In the genomic region with DNA sequence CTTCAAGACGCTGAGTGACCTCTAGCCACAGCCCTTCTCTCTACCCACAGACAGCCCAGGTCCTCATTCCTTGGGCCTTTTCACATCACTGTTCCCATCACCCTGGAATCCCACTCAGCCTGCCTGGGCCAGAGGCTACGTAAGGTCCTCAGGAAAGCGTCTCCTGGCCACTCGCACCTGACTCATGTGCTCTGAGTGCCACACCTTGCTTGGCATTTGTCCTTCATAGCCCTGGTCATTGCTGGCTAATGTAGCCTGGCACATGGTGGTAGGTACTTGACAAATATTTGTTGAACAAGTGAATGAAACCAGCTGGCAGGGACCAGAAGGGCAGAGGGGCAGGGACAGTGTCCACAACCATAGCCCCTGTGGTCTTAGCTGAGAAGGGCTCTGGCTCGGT, we compare ENCODE assay signal across 8 cellular contexts. TPM values are rescaled to one million over a fixed set of nuclear protein-coding genes. Genes with fewer than 3 reads are reported as not detected.
DNase-seq lines count a peak whose midpoint lies in the region; ATAC-seq, FAIRE-seq and TF ChIP-seq lines count a peak whose summit lies in the region.

No MANE protein-coding gene starts in this region.

- peak; percentile 9 for FAIRE-seq in keratinocyte (lab: Jason Lieb, UNC)

- no peaks in the 10 kb centered on the region for H3K9me3 Mint-ChIP-seq in activated naive CD4-positive, alpha-beta T cell treated with anti-CD3 and anti-CD28 coated beads for 36 hours

- ATAC-seq in HG02870 (IDR thresholded peaks at IDR 0.05; ENCODE audit: unreplicated experiment) (no peak), HG03439 (IDR thresholded peaks at IDR 0.05; ENCODE audit: unreplicated experiment) (no peak)

- POLR2A ChIA-PET in RWPE1 (lab: Yijun Ruan, JAX; ENCODE audit: low non-redundant PET), result no interaction called here

- H3K4me3 ChIP-seq in keratinocyte (ENCODE audit: control insufficient read depth in 2 of 3, extremely low read depth in 1 of 3, insufficient read depth in 2 of 3, low read depth in 1 of 3, low read length in 3 of 3) (peak overlapping the region in 2 of 3 experiments; percentile 1 to 39), stomach (no peak overlapping the region)

- peak overlapping the region; percentile 81 for H3K4me2 ChIP-seq in keratinocyte (ENCODE audit: control insufficient read depth, extremely low read depth, insufficient read depth, low read depth, low read length)

- H3K4me1 Mint-ChIP-seq in activated naive CD4-positive, alpha-beta T cell treated with anti-CD3 and anti-CD28 coated beads for 36 hours (ENCODE audit: low read depth), result peaks cover 10% of the 10 kb centered on the region

- H4K20me1 ChIP-seq in keratinocyte (ENCODE audit: control insufficient read depth, extremely low read depth, insufficient read depth, low read length), result no peaks in the 10 kb centered on the region

- H3K4me3 Mint-ChIP-seq in activated naive CD4-positive, alpha-beta T cell treated with anti-CD3 and anti-CD28 coated beads for 36 hours, result no peak overlapping the region

- dilution Hi-C loops in keratinocyte (cut with MboI; ENCODE audit: extremely low pct_ligation_motif_present, low sequenced_read_pairs), result no loop called here

- DNase-seq in activated naive CD4-positive, alpha-beta T cell treated with anti-CD3 and anti-CD28 coated beads for 36 hours, result no peak
- no peak for DNase-seq in activated naive CD4-positive, alpha-beta T cell (lab: John Stamatoyannopoulos, UW)
- DNase-seq in RWPE1 (ENCODE audit: low spot score) (no peak), keratinocyte (ENCODE audit: low read depth, low spot score) (peak; percentile 81), stomach (peak; percentile 89), MV-4-11 (lab: John Stamatoyannopoulos, UW) (no peak)

- H3K9me1 ChIP-seq in keratinocyte (ENCODE audit: control insufficient read depth, extremely low read depth, insufficient read depth, low read length), result peaks cover 4% of the 10 kb centered on the region

- peak overlapping the region; percentile 7 for H3K27ac Mint-ChIP-seq in activated naive CD4-positive, alpha-beta T cell treated with anti-CD3 and anti-CD28 coated beads for 36 hours

- TF ChIP-seq POLR2A in stomach (IDR thresholded peaks at IDR 0.05), result no peak

- CTCF ChIA-PET in activated naive CD4-positive, alpha-beta T cell treated with anti-CD3 and anti-CD28 coated beads for 36 hours (lab: Charles Lee), result no interaction called here
- CTCF ChIA-PET in RWPE1 (lab: Yijun Ruan, JAX), result interaction anchor here (0.6 to 0.8 kb wide), 2 partner anchors 60 to 368 kb away, joined by 3 read pairs; no protein-coding TSS in a partner anchor

- peaks cover 1% of the 10 kb centered on the region for H3K36me3 Mint-ChIP-seq in activated naive CD4-positive, alpha-beta T cell treated with anti-CD3 and anti-CD28 coated beads for 36 hours (ENCODE audit: low read depth)

- no peak for TF ChIP-seq CTCF in RWPE1 (conservative IDR thresholded peaks at IDR 0.05; ENCODE audit: low read depth)
- no peak for TF ChIP-seq CTCF in keratinocyte (optimal IDR thresholded peaks at IDR 0.05 in 1 of 3, IDR thresholded peaks at IDR 0.05 in 1 of 3, conservative IDR thresholded peaks at IDR 0.05 in 1 of 3; ENCODE audit: extremely low read depth in 1 of 3, insufficient read depth in 2 of 3, low read length in 3 of 3)
- TF ChIP-seq CTCF in stomach (IDR thresholded peaks at IDR 0.05), result no peak

- H3K4me1 ChIP-seq in keratinocyte (ENCODE audit: control insufficient read depth, extremely low read depth, insufficient read depth, low read length), result peaks cover 45% of the 10 kb centered on the region
- H3K4me1 ChIP-seq in stomach, result peaks cover 25 to 54% (median 49%) of the 10 kb centered on the region in 4 donors

- intact Hi-C loops in activated naive CD4-positive, alpha-beta T cell treated with anti-CD3 and anti-CD28 coated beads for 36 hours (cut with micrococcal nuclease), result no loop called here
- intact Hi-C loops in stomach (cut with DNase I; ENCODE audit: low total_unique reads), result no loop called here

- 34 to 77% (median 54%) methylated on average over 5 of the region's 5 CpGs for WGBS in stomach, 5 donors

- H3K36me3 ChIP-seq in keratinocyte (ENCODE audit: control insufficient read depth in 2 of 2, extremely low read depth in 1 of 2, insufficient read depth in 2 of 2, low read length in 2 of 2) (peaks cover 14 to 15% of the 10 kb centered on the region in 2 experiments), stomach (peaks cover 0 to 2% (median 0%) of the 10 kb centered on the region in 4 donors)

- H2AFZ ChIP-seq in keratinocyte (ENCODE audit: control insufficient read depth, low read length), result no peak overlapping the region

- H3K9ac ChIP-seq in keratinocyte (ENCODE audit: control insufficient read depth, extremely low read depth, insufficient read depth, low read length), result peak overlapping the region; percentile 85

- H3K27me3 Mint-ChIP-seq in activated naive CD4-positive, alpha-beta T cell treated with anti-CD3 and anti-CD28 coated beads for 36 hours (ENCODE audit: low read depth), result no peaks in the 10 kb centered on the region

- no peaks in the 10 kb centered on the region for H3K27me3 ChIP-seq in keratinocyte (ENCODE audit: control insufficient read depth, extremely low read depth, insufficient read depth, low read length)
- H3K27me3 ChIP-seq in stomach, result no peaks in the 10 kb centered on the region

- H3K27ac ChIP-seq in RWPE1 (peak overlapping the region; percentile 80), keratinocyte (ENCODE audit: control insufficient read depth, insufficient read depth, low read length) (peak overlapping the region; percentile 99), stomach (peak overlapping the region; percentile 75 to 84 (median 80))

- H3K79me2 ChIP-seq in keratinocyte (ENCODE audit: control insufficient read depth, insufficient read depth, low read length), result peaks cover 73% of the 10 kb centered on the region

- H3K9me3 ChIP-seq in keratinocyte (ENCODE audit: control insufficient read depth, low read depth, low read length) (no peaks in the 10 kb centered on the region), stomach (no peaks in the 10 kb centered on the region)

- TF ChIP-seq EP300 in stomach (IDR thresholded peaks at IDR 0.05), result no peak

RNA-seq across cellular contexts. Expression of a gene that starts 50.6 kb away (rescaled TPM):
- total RNA-seq in activated naive CD4-positive, alpha-beta T cell treated with anti-CD3 and anti-CD28 coated beads for 36 hours, result 10 to 100 TPM; 16.3 TPM
- 4.2 to 6.4 TPM (median 5.8 TPM) in 3 replicates for polyA plus RNA-seq in keratinocyte
- 3.4 TPM for polyA plus RNA-seq in keratinocyte (2011; ENCODE audit: low read depth)
- 2.8 and 2.9 TPM in 2 replicates for polyA plus RNA-seq in keratinocyte (2011; cell fraction: cytosol; rRNA removed)
- 3.0 and 3.4 TPM in 2 replicates for polyA plus RNA-seq in keratinocyte (2011; cell fraction: nucleus; rRNA removed)
- 3.6 and 12.0 TPM in 2 replicates for polyA plus RNA-seq in keratinocyte (2012; ENCODE audit: low replicate concordance)
- polyA minus RNA-seq in keratinocyte, result 3.6 to 6.3 TPM (median 4.8 TPM) in 3 replicates
- polyA minus RNA-seq in keratinocyte (2011; cell fraction: cytosol; rRNA and poly(A)+ RNA removed), result 3.3 TPM
- polyA minus RNA-seq in keratinocyte (2011; cell fraction: nucleus; rRNA and poly(A)+ RNA removed), result 1.3 and 2.1 TPM in 2 replicates
- 1 to 10 TPM; 1.3 to 8.3 (median 3.5) TPM for total RNA-seq in stomach
- polyA plus RNA-seq in stomach, result 1 to 10 TPM; 3.1 to 4.9 (median 3.2) TPM

RNA-seq across cellular contexts. Expression of a gene that starts 59.2 kb away (rescaled TPM):
- total RNA-seq in activated naive CD4-positive, alpha-beta T cell treated with anti-CD3 and anti-CD28 coated beads for 36 hours, result 10 to 100 TPM; 10.8 to 11.2 TPM
- polyA plus RNA-seq in keratinocyte, result 15.1 to 24.4 TPM (median 20.6 TPM) in 3 replicates
- 11.1 TPM for polyA plus RNA-seq in keratinocyte (2011; ENCODE audit: low read depth)
- polyA plus RNA-seq in keratinocyte (2011; cell fraction: cytosol; rRNA removed), result 17.4 and 22.7 TPM in 2 replicates
- polyA plus RNA-seq in keratinocyte (2011; cell fraction: nucleus; rRNA removed), result 30.6 and 39.0 TPM in 2 replicates
- polyA plus RNA-seq in keratinocyte (2012; ENCODE audit: low replicate concordance), result 31.1 and 48.5 TPM in 2 replicates
- 28.7 to 66.9 TPM (median 29.2 TPM) in 3 replicates for polyA minus RNA-seq in keratinocyte
- 21.1 TPM for polyA minus RNA-seq in keratinocyte (2011; cell fraction: cytosol; rRNA and poly(A)+ RNA removed)
- polyA minus RNA-seq in keratinocyte (2011; cell fraction: nucleus; rRNA and poly(A)+ RNA removed), result 16.0 and 19.2 TPM in 2 replicates
- 10 to 100 TPM in 3 of 5 donors, 1 to 10 TPM in 2; 2.6 to 34.6 (median 10.5) TPM for total RNA-seq in stomach
- polyA plus RNA-seq in stomach, result 10 to 100 TPM; 13.8 to 33.1 (median 22.0) TPM

Comparison
In these comparisons a context has a peak if more than half of its experiments do, and no peak if none do; other contexts are left out.
1. DNase-seq: peak in keratinocyte (single experiment) and stomach (single experiment); none in activated naive CD4-positive, alpha-beta T cell treated with anti-CD3 and anti-CD28 coated beads for 36 hours (single experiment), activated naive CD4-positive, alpha-beta T cell (0 of 4), RWPE1 (single experiment) and MV-4-11 (single experiment).
2. H3K4me3 ChIP-seq: peak in keratinocyte (2 of 3); none in stomach (0 of 4).
3. Peak in every context shown above with its lines, with median percentiles within 50 percentile points of each other: H3K27ac ChIP-seq.